Comparison of ENCODE assay signal across 9 cellular contexts in genomic region chr22:41425704-41426365, GRCh38. TPM values are rescaled to one million over a fixed set of nuclear protein-coding genes. Genes with fewer than 3 reads are reported as not detected.
DNase-seq lines count a peak whose midpoint lies in the region; ATAC-seq and TF ChIP-seq lines count a peak whose summit lies in the region.
"Had no signal": no experiment of that assay in that cellular context is flagged by ENCODE, and none has a peak within 500 bp of the region (broad histone marks: within the 10 kb centered on the region; RNA-seq: fewer than 3 reads in every experiment).

No MANE protein-coding gene starts in this region.

- POLR2A ChIA-PET in T-cell (lab: Charles Lee) = interaction anchor here in 1 of 2 donors (0.6 kb wide), 1 partner anchor 23 kb away, joined by 3 read pairs; no protein-coding TSS in a partner anchor

- ATAC-seq in GM23338 (peak; percentile 30), T-cell (replicated peaks in 1 of 4) (peak; percentile 32 to 87 (median 50)), mucosa of descending colon (peak; percentile 25), GM21360 (IDR thresholded peaks at IDR 0.05; ENCODE audit: unreplicated experiment) (no peak)

- H3K9me3 ChIP-seq in mucosa of descending colon = no peaks in the 10 kb centered on the region
- H3K9me3 ChIP-seq: HAP-1 had no signal

- H3K36me3 Mint-ChIP-seq in GM23338 (ENCODE audit: low read depth) (peaks cover 11% of the 10 kb centered on the region), T-cell (peaks cover 13% of the 10 kb centered on the region)

- 0 out of 2 replicates have a peak, but pooled peaks cover 5% of the 10 kb centered on the region for H3F3A ChIP-seq in GM23338 (replicated peaks; ENCODE audit: low read depth)

- no peak overlapping the region for H3K4me3 ChIP-seq in GM23338
- no peak overlapping the region for H3K4me3 ChIP-seq in mucosa of descending colon
- H3K4me3 ChIP-seq: HAP-1 had no signal

- H3K4me3 Mint-ChIP-seq in GM23338 (no peak overlapping the region), T-cell (peak overlapping the region in 1 of 3 donors; percentile 28)
- H3K4me3 Mint-ChIP-seq: mesothelial cell of epicardium had no signal

- TF ChIP-seq CTCF in GM23338 (conservative IDR thresholded peaks at IDR 0.05; ENCODE audit: low read depth in 2 of 2) (no peak), mucosa of descending colon (IDR thresholded peaks at IDR 0.05) (no peak)

- H3K79me2 ChIP-seq in GM23338 (replicated peaks; ENCODE audit: insufficient read depth) = no peaks in the 10 kb centered on the region

- H3K27ac ChIP-seq in GM23338 (ENCODE audit: low read depth) = no peak overlapping the region; the same call in 1 of the 2 replicates

- H3K4me1 ChIP-seq in GM23338 (ENCODE audit: insufficient read depth) (no peaks in the 10 kb centered on the region), mucosa of descending colon (ENCODE audit: low read depth) (no peaks in the 10 kb centered on the region)
- H3K4me1 ChIP-seq: HAP-1 had no signal

- H3K9me2 ChIP-seq in GM23338 (ENCODE audit: insufficient read depth) = no peaks in the 10 kb centered on the region

- H4K20me1 ChIP-seq in GM23338 (replicated peaks; ENCODE audit: insufficient read depth) = no peaks in the 10 kb centered on the region

- no peak overlapping the region for H3K4me2 ChIP-seq in GM23338

- DNase-seq in GM23338 (ENCODE audit: low spot score) = no peak
- peak in 7 of 34 experiments; percentile 7 to 34 (median 16) for DNase-seq in T-cell
- DNase-seq in mucosa of descending colon = no peak
- DNase-seq in hippocampal formation (lab: John Stamatoyannopoulos, UW) = no peak
- no peak for DNase-seq in NOMO-1 treated with DMSO at 0.1 percent for 48 hours (lab: John Stamatoyannopoulos, UW; ENCODE audit: unreplicated experiment)
- DNase-seq: NCI-H1092 treated with DMSO at 0.1 percent for 48 hours had no signal

- CTCF ChIA-PET in T-cell (lab: Charles Lee) = interaction anchor here (0.6 to 0.7 kb wide), 4 partner anchors 31 to 101 kb away, joined by 3 to 7 read pairs (median 3); no protein-coding TSS in a partner anchor

- H3K36me3 ChIP-seq in GM23338 (ENCODE audit: insufficient read depth) = no peaks in the 10 kb centered on the region
- H3K36me3 ChIP-seq in mucosa of descending colon (ENCODE audit: low read depth) = no peaks in the 10 kb centered on the region

- H3K4me1 Mint-ChIP-seq in GM23338 (peaks cover 3% of the 10 kb centered on the region), T-cell (peaks cover 13 to 17% (median 16%) of the 10 kb centered on the region in 3 donors)
- H3K4me1 Mint-ChIP-seq: mesothelial cell of epicardium had no signal

- intact Hi-C loops in mucosa of descending colon (cut with DNase I, micrococcal nuclease) = no loop called here

- no peak overlapping the region for H2AFZ ChIP-seq in GM23338

- H3K27me3 ChIP-seq in GM23338 (ENCODE audit: insufficient read depth) = no peaks in the 10 kb centered on the region

- H3K27me3 Mint-ChIP-seq in GM23338 (ENCODE audit: insufficient read depth, low read depth, poor library complexity) (peaks cover 8% of the 10 kb centered on the region), T-cell (no peaks in the 10 kb centered on the region)

- H3K9me3 Mint-ChIP-seq in GM23338 = no peaks in the 10 kb centered on the region
- no peaks in the 10 kb centered on the region for H3K9me3 Mint-ChIP-seq in T-cell
- H3K9me3 Mint-ChIP-seq: mesothelial cell of epicardium had no signal

- no peak overlapping the region for H3K27ac Mint-ChIP-seq in GM23338
- peak overlapping the region; percentile 86 to 87 for H3K27ac Mint-ChIP-seq in T-cell
- H3K27ac Mint-ChIP-seq: mesothelial cell of epicardium had no signal

TF ChIP-seq in GM23338, 12 proteins besides CTCF, POLR2A, EP300 and RAD21:
- TF ChIP-seq ZNF462 (CRISPR knock-in tag; IDR thresholded peaks at IDR 0.05) (no peak), ZNF114 (CRISPR knock-in tag; IDR thresholded peaks at IDR 0.05) (no peak)
TF ChIP-seq in GM23338: peak in this region for 0.

RNA-seq across cellular contexts. Expression of gene TOB2, which starts 20.8 kb away (rescaled TPM):
- 43.0 and 47.2 TPM in 2 replicates for total RNA-seq in GM23338 (2014; rRNA removed; shearing (Covaris generic))
- 26.7 and 27.3 TPM in 2 replicates for polyA plus RNA-seq in GM23338 (2016; fragmentation: Nextera tagmentation; extraction: Ambion mirVana)
- total RNA-seq in T-cell = 10 to 100 TPM; 22.2 to 48.6 (median 37.9) TPM
- 10 to 100 TPM; 47.3 to 71.8 (median 53.9) TPM for total RNA-seq in mucosa of descending colon

RNA-seq across cellular contexts. Expression of gene PHF5A, which starts 42.7 kb away (rescaled TPM):
- 108 and 115 TPM in 2 replicates for total RNA-seq in GM23338 (2014; rRNA removed; shearing (Covaris generic))
- polyA plus RNA-seq in GM23338 (2016; fragmentation: Nextera tagmentation; extraction: Ambion mirVana) = 49.4 and 52.4 TPM in 2 replicates
- total RNA-seq in T-cell (10 to 100 TPM; 29.0 to 45.9 (median 38.0) TPM), mucosa of descending colon (10 to 100 TPM; 27.0 to 31.7 (median 29.7) TPM)

RNA-seq across cellular contexts. Expression of gene ACO2, which starts 43.1 kb away (rescaled TPM):
- 77.8 and 79.7 TPM in 2 replicates for total RNA-seq in GM23338 (2014; rRNA removed; shearing (Covaris generic))
- polyA plus RNA-seq in GM23338 (2016; fragmentation: Nextera tagmentation; extraction: Ambion mirVana) = 33.4 and 36.2 TPM in 2 replicates
- total RNA-seq in T-cell (10 to 100 TPM; 72.0 to 82.2 (median 77.0) TPM), mucosa of descending colon (100 to 1,000 TPM; 187 to 295 (median 241) TPM)

RNA-seq across cellular contexts. Expression of gene TEF, which starts 44.1 kb away (rescaled TPM):
- total RNA-seq in GM23338 (2014; rRNA removed; shearing (Covaris generic)) = 7.0 and 7.2 TPM in 2 replicates
- polyA plus RNA-seq in GM23338 (2016; fragmentation: Nextera tagmentation; extraction: Ambion mirVana) = 2.3 and 2.4 TPM in 2 replicates
- total RNA-seq in T-cell = 10 to 100 TPM in 1 of 5 donors, 1 to 10 TPM in 4; 4.1 to 10.8 (median 4.6) TPM
- total RNA-seq in mucosa of descending colon = 10 to 100 TPM; 17.6 to 29.3 (median 28.6) TPM
